ENCODE assay signal across 1 cellular context in genomic region chr19:48696353-48697010, GRCh38.
TF ChIP-seq lines count a peak whose summit lies in the region.

No MANE protein-coding gene starts in this region.

TF ChIP-seq in endothelial cell of umbilical vein, 7 proteins besides CTCF, POLR2A, EP300 and RAD21:
- TF ChIP-seq MYC (IDR thresholded peaks at IDR 0.05; ENCODE audit: low read depth, low read length), result no peak
- TF ChIP-seq EZH2 (IDR thresholded peaks at IDR 0.05; ENCODE audit: borderline replicate concordance, low read depth, low read length, severe bottlenecking), result no peak
- TF ChIP-seq MAX (IDR thresholded peaks at IDR 0.05; ENCODE audit: insufficient read depth, insufficient read length), result no peak
- TF ChIP-seq GATA2 (IDR thresholded peaks at IDR 0.05; ENCODE audit: insufficient read depth, insufficient read length, low read depth, low read length), result no peak
- TF ChIP-seq POLR2AphosphoS5 (IDR thresholded peaks at IDR 0.05; ENCODE audit: insufficient read depth, low read depth, low read length), result no peak
- no peak for TF ChIP-seq JUN (IDR thresholded peaks at IDR 0.05; ENCODE audit: borderline replicate concordance, insufficient read depth, insufficient read length, low read depth)
- TF ChIP-seq FOS (IDR thresholded peaks at IDR 0.05; ENCODE audit: borderline replicate concordance, insufficient read depth, low read length), result no peak
